In the genomic region with DNA sequence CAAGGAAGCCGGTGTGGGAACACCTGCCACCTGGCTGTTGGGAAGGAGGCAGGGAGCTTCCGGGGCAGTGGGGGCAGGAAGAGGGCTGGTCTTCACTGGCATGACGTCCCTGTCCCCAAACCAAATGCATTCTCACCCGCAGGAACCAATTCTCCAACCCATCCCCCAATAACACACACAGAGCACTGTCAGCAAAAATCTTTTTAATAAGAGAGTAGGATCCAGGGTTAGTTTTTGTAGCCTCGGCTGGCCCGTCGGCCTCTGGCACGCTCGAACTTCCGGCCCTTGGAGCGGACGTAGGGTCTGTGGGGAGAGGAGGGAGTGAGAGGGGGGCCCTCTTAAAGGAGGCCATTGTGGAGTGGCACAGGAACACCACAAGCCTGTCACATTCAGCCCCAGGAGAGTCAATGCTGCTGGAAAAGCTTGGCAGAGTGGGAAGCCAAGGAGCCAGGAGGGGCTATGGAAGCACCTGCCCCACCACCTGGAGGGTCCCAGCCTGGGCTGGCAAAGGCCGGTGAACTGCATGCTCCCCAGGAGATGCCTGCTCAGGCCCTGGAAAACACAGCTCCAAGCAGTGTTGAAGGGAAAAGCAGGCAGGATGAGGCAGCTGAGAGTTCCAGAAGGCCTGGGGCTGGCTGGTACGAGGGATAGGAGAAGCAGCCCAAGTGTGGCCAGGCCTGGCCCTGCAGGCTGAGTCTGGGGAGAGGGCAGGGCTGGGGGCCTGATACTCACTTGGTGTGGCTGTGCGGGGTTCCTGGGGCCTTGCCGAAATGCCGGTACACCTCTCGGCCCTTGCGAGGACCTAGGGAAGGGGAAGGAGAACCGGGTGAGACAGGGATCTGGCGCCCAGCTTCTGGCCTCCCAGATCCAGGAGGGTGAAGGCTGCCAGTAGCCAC, we compare ENCODE assay signal across 11 cellular contexts. TPM values are rescaled to one million over a fixed set of nuclear protein-coding genes. Genes with fewer than 3 reads are reported as not detected.
DNase-seq lines count a peak whose midpoint lies in the region; ATAC-seq and TF ChIP-seq lines count a peak whose summit lies in the region.
"Had no signal": no experiment of that assay in that cellular context is flagged by ENCODE, and none has a peak within 500 bp of the region (broad histone marks: within the 10 kb centered on the region; RNA-seq: fewer than 3 reads in every experiment).

No MANE protein-coding gene starts in this region.

- no peak for DNase-seq in activated T-cell treated with anti-CD3 and anti-CD28 coated beads, Interleukin-2, amount 50 U/mL, for 4 hours
- DNase-seq in activated T-cell treated with anti-CD3 and anti-CD28 coated beads, Interleukin-2, amount 50 U/mL, for 72 hours: no peak
- no peak for DNase-seq in activated T-helper 1 cell treated with anti-CD3 and anti-CD28 coated beads, Interleukin-12 subunit alpha, Interleukin-12 subunit beta, Interleukin-2, Interleukin-4 antibody, amounts not matched to agents 30 ng/mL and 10 ng/mL and 1 ng/mL, durations not matched to agents 14 hours and 24 hours and 36 hours (ENCODE audit: low spot score)
- DNase-seq in transverse colon (no peak), CD1c-positive myeloid dendritic cell (ENCODE audit: extremely low spot score) (no peak), OCI-M1 (lab: John Stamatoyannopoulos, UW) (no peak)
- DNase-seq: uterus had no signal

- ATAC-seq in activated T-cell treated with anti-CD3 and anti-CD28 coated beads, Interleukin-2, amount 50 U/mL, for 4 hours: no peak
- ATAC-seq in activated T-cell treated with anti-CD3 and anti-CD28 coated beads, Interleukin-2, amount 50 U/mL, for 72 hours (replicated peaks in 1 of 2): no peak
- ATAC-seq in HG03432 (IDR thresholded peaks at IDR 0.05; ENCODE audit: unreplicated experiment): no peak

- 45% methylated on average over 19 of the region's 21 CpGs; no CpG with 5 or more reads in 1 of the 2 donors for WGBS in transverse colon (ENCODE audit: low coverage in 1 of 2), 2 donors

- peaks cover 46% of the 10 kb centered on the region for H3K36me3 Mint-ChIP-seq in activated T-cell treated with anti-CD3 and anti-CD28 coated beads, Interleukin-2, amount 50 U/mL, for 4 hours (ENCODE audit: insufficient read depth)
- H3K36me3 Mint-ChIP-seq in activated T-cell treated with anti-CD3 and anti-CD28 coated beads, Interleukin-2, amount 50 U/mL, for 72 hours (ENCODE audit: insufficient read depth in 2 of 2): peaks cover 14 to 27% of the 10 kb centered on the region in 2 donors
- peaks cover 44% of the 10 kb centered on the region for H3K36me3 Mint-ChIP-seq in activated T-helper 1 cell treated with anti-CD3 and anti-CD28 coated beads, Interleukin-12 subunit alpha, Interleukin-12 subunit beta, Interleukin-2, Interleukin-4 antibody, amounts not matched to agents 30 ng/mL and 10 ng/mL and 1 ng/mL, durations not matched to agents 14 hours and 24 hours and 36 hours (ENCODE audit: low read depth)

- H3K4me1 ChIP-seq in transverse colon: peaks cover 24 to 50% (median 48%) of the 10 kb centered on the region in 4 donors

- peaks cover 24% of the 10 kb centered on the region for H3K4me1 Mint-ChIP-seq in activated T-cell treated with anti-CD3 and anti-CD28 coated beads, Interleukin-2, amount 50 U/mL, for 4 hours (ENCODE audit: low read depth)
- peaks cover 39% of the 10 kb centered on the region for H3K4me1 Mint-ChIP-seq in activated T-cell treated with anti-CD3 and anti-CD28 coated beads, Interleukin-2, amount 50 U/mL, for 72 hours (ENCODE audit: low read depth)
- H3K4me1 Mint-ChIP-seq in activated T-helper 1 cell treated with anti-CD3 and anti-CD28 coated beads, Interleukin-12 subunit alpha, Interleukin-12 subunit beta, Interleukin-2, Interleukin-4 antibody, amounts not matched to agents 30 ng/mL and 10 ng/mL and 1 ng/mL, durations not matched to agents 14 hours and 24 hours and 36 hours (ENCODE audit: low read depth): peaks cover 34% of the 10 kb centered on the region

- in situ Hi-C loops in transverse colon (cut with MboI; ENCODE audit: low pct_ligation_motif_present in 1 of 4, low pct_unique_long_range_greater_than_20kb in 1 of 4, low sequenced_read_pairs in 3 of 4): no loop called here

- no peaks in the 10 kb centered on the region for H3K9me3 Mint-ChIP-seq in activated T-cell treated with anti-CD3 and anti-CD28 coated beads, Interleukin-2, amount 50 U/mL, for 4 hours
- no peaks in the 10 kb centered on the region for H3K9me3 Mint-ChIP-seq in activated T-cell treated with anti-CD3 and anti-CD28 coated beads, Interleukin-2, amount 50 U/mL, for 72 hours
- no peaks in the 10 kb centered on the region for H3K9me3 Mint-ChIP-seq in activated T-helper 1 cell treated with anti-CD3 and anti-CD28 coated beads, Interleukin-12 subunit alpha, Interleukin-12 subunit beta, Interleukin-2, Interleukin-4 antibody, amounts not matched to agents 30 ng/mL and 10 ng/mL and 1 ng/mL, durations not matched to agents 14 hours and 24 hours and 36 hours
- H3K9me3 Mint-ChIP-seq: IgD-negative memory B cell had no signal

- no peak for TF ChIP-seq EP300 in transverse colon (IDR thresholded peaks at IDR 0.05; ENCODE audit: low read depth)

- no peak for TF ChIP-seq POLR2A in transverse colon (IDR thresholded peaks at IDR 0.05)

- H3K36me3 ChIP-seq in transverse colon: peaks cover 0 to 19% (median 6%) of the 10 kb centered on the region in 4 donors
- H3K36me3 ChIP-seq: uterus had no signal

- no peak overlapping the region for H3K27ac Mint-ChIP-seq in activated T-cell treated with anti-CD3 and anti-CD28 coated beads, Interleukin-2, amount 50 U/mL, for 72 hours
- peak overlapping the region; percentile 61 for H3K27ac Mint-ChIP-seq in activated T-helper 1 cell treated with anti-CD3 and anti-CD28 coated beads, Interleukin-12 subunit alpha, Interleukin-12 subunit beta, Interleukin-2, Interleukin-4 antibody, amounts not matched to agents 30 ng/mL and 10 ng/mL and 1 ng/mL, durations not matched to agents 14 hours and 24 hours and 36 hours

- no peaks in the 10 kb centered on the region for H3K27me3 ChIP-seq in transverse colon
- H3K27me3 ChIP-seq: uterus had no signal

- H3K27me3 Mint-ChIP-seq in activated T-cell treated with anti-CD3 and anti-CD28 coated beads, Interleukin-2, amount 50 U/mL, for 4 hours (ENCODE audit: low read depth): no peaks in the 10 kb centered on the region
- no peaks in the 10 kb centered on the region for H3K27me3 Mint-ChIP-seq in activated T-cell treated with anti-CD3 and anti-CD28 coated beads, Interleukin-2, amount 50 U/mL, for 72 hours (ENCODE audit: low read depth)
- no peaks in the 10 kb centered on the region for H3K27me3 Mint-ChIP-seq in activated T-helper 1 cell treated with anti-CD3 and anti-CD28 coated beads, Interleukin-12 subunit alpha, Interleukin-12 subunit beta, Interleukin-2, Interleukin-4 antibody, amounts not matched to agents 30 ng/mL and 10 ng/mL and 1 ng/mL, durations not matched to agents 14 hours and 24 hours and 36 hours (ENCODE audit: insufficient read depth)
- H3K27me3 Mint-ChIP-seq: IgD-negative memory B cell had no signal

- intact Hi-C loops in activated T-helper 1 cell treated with anti-CD3 and anti-CD28 coated beads, Interleukin-12 subunit alpha, Interleukin-12 subunit beta, Interleukin-2, Interleukin-4 antibody, amounts not matched to agents 30 ng/mL and 10 ng/mL and 1 ng/mL, durations not matched to agents 14 hours and 24 hours and 36 hours (cut with micrococcal nuclease): no loop called here
- intact Hi-C loops in transverse colon (cut with DNase I; ENCODE audit: low total_unique reads): no loop called here

- H3K4me3 ChIP-seq in iPS-18c (ENCODE audit: insufficient read depth, low read depth, low read length) (peak overlapping the region; percentile 34), transverse colon (peak overlapping the region in 2 of 4 donors; percentile 11 to 33)
- H3K4me3 ChIP-seq: uterus had no signal

- H3K9me3 ChIP-seq in iPS-18c (ENCODE audit: control insufficient read depth, insufficient read depth, low read length) (no peaks in the 10 kb centered on the region), transverse colon (no peaks in the 10 kb centered on the region)
- H3K9me3 ChIP-seq: uterus had no signal

- peak in 2 of 5 experiments; percentile 14 to 44 for TF ChIP-seq CTCF in transverse colon (IDR thresholded peaks at IDR 0.05)

- peak overlapping the region; percentile 90 to 97 (median 94) for H3K27ac ChIP-seq in transverse colon
- H3K27ac ChIP-seq: uterus had no signal

- peak overlapping the region; percentile 97 for H3K4me3 Mint-ChIP-seq in activated T-cell treated with anti-CD3 and anti-CD28 coated beads, Interleukin-2, amount 50 U/mL, for 4 hours
- H3K4me3 Mint-ChIP-seq in activated T-cell treated with anti-CD3 and anti-CD28 coated beads, Interleukin-2, amount 50 U/mL, for 72 hours: peak overlapping the region in 1 of 2 donors; percentile 52
- peak overlapping the region; percentile 99 for H3K4me3 Mint-ChIP-seq in activated T-helper 1 cell treated with anti-CD3 and anti-CD28 coated beads, Interleukin-12 subunit alpha, Interleukin-12 subunit beta, Interleukin-2, Interleukin-4 antibody, amounts not matched to agents 30 ng/mL and 10 ng/mL and 1 ng/mL, durations not matched to agents 14 hours and 24 hours and 36 hours

RNA-seq across cellular contexts. Expression of a gene that starts 0.5 kb away (rescaled TPM):
- total RNA-seq in activated T-cell treated with anti-CD3 and anti-CD28 coated beads, Interleukin-2, amount 50 U/mL, for 4 hours: 10 to 100 TPM; 11.3 to 15.7 (median 13.1) TPM
- 1 to 10 TPM; 7.5 to 8.5 TPM for total RNA-seq in activated T-cell treated with anti-CD3 and anti-CD28 coated beads, Interleukin-2, amount 50 U/mL, for 72 hours
- 7.3 TPM in 2 replicates for total RNA-seq in activated T-helper 1 cell treated with anti-CD3 and anti-CD28 coated beads, Interleukin-12 subunit alpha, Interleukin-12 subunit beta, Interleukin-2, Interleukin-4 antibody, amounts not matched to agents 30 ng/mL and 10 ng/mL and 1 ng/mL, durations not matched to agents 14 hours and 24 hours and 36 hours
- total RNA-seq in transverse colon: 100 to 1,000 TPM in 3 of 4 donors, 10 to 100 TPM in 1; 97.0 to 746 (median 203) TPM

RNA-seq across cellular contexts. Expression of a gene that starts 3.6 kb away (rescaled TPM):
- total RNA-seq in activated T-cell treated with anti-CD3 and anti-CD28 coated beads, Interleukin-2, amount 50 U/mL, for 4 hours: 1,000 to 10,000 TPM; 2,406 to 2,595 (median 2,478) TPM
- 1,000 to 10,000 TPM; 1,953 to 2,080 TPM for total RNA-seq in activated T-cell treated with anti-CD3 and anti-CD28 coated beads, Interleukin-2, amount 50 U/mL, for 72 hours
- 1,774 and 1,780 TPM in 2 replicates for total RNA-seq in activated T-helper 1 cell treated with anti-CD3 and anti-CD28 coated beads, Interleukin-12 subunit alpha, Interleukin-12 subunit beta, Interleukin-2, Interleukin-4 antibody, amounts not matched to agents 30 ng/mL and 10 ng/mL and 1 ng/mL, durations not matched to agents 14 hours and 24 hours and 36 hours
- 1,000 to 10,000 TPM; 1,394 to 2,260 (median 1,686) TPM for total RNA-seq in transverse colon

RNA-seq across cellular contexts. Expression of a gene that starts 3.9 kb away (rescaled TPM):
- total RNA-seq in activated T-cell treated with anti-CD3 and anti-CD28 coated beads, Interleukin-2, amount 50 U/mL, for 4 hours: 10 to 100 TPM; 39.8 to 43.1 (median 40.6) TPM
- 10 to 100 TPM; 26.9 to 27.2 TPM for total RNA-seq in activated T-cell treated with anti-CD3 and anti-CD28 coated beads, Interleukin-2, amount 50 U/mL, for 72 hours
- total RNA-seq in activated T-helper 1 cell treated with anti-CD3 and anti-CD28 coated beads, Interleukin-12 subunit alpha, Interleukin-12 subunit beta, Interleukin-2, Interleukin-4 antibody, amounts not matched to agents 30 ng/mL and 10 ng/mL and 1 ng/mL, durations not matched to agents 14 hours and 24 hours and 36 hours: 40.8 and 44.1 TPM in 2 replicates
- 100 to 1,000 TPM in 1 of 4 donors, 10 to 100 TPM in 3; 41.8 to 185 (median 68.7) TPM for total RNA-seq in transverse colon

RNA-seq across cellular contexts. Expression of a gene that starts 8.9 kb away (rescaled TPM):
- not detected for total RNA-seq in activated T-cell treated with anti-CD3 and anti-CD28 coated beads, Interleukin-2, amount 50 U/mL, for 4 hours
- not detected for total RNA-seq in activated T-cell treated with anti-CD3 and anti-CD28 coated beads, Interleukin-2, amount 50 U/mL, for 72 hours
- not detected in 2 replicates for total RNA-seq in activated T-helper 1 cell treated with anti-CD3 and anti-CD28 coated beads, Interleukin-12 subunit alpha, Interleukin-12 subunit beta, Interleukin-2, Interleukin-4 antibody, amounts not matched to agents 30 ng/mL and 10 ng/mL and 1 ng/mL, durations not matched to agents 14 hours and 24 hours and 36 hours
- total RNA-seq in transverse colon: not detected
- total RNA-seq: osteocyte, uterus had no signal

RNA-seq across cellular contexts. Expression of a gene that starts 21.8 kb away (rescaled TPM):
- 10 to 100 TPM in 2 of 3 donors, 1 to 10 TPM in 1; 6.7 to 12.3 (median 11.2) TPM for total RNA-seq in activated T-cell treated with anti-CD3 and anti-CD28 coated beads, Interleukin-2, amount 50 U/mL, for 4 hours
- total RNA-seq in activated T-cell treated with anti-CD3 and anti-CD28 coated beads, Interleukin-2, amount 50 U/mL, for 72 hours: 10 to 100 TPM in 1 of 2 donors, 1 to 10 TPM in 1; 8.2 to 13.4 TPM
- 8.5 and 9.1 TPM in 2 replicates for total RNA-seq in activated T-helper 1 cell treated with anti-CD3 and anti-CD28 coated beads, Interleukin-12 subunit alpha, Interleukin-12 subunit beta, Interleukin-2, Interleukin-4 antibody, amounts not matched to agents 30 ng/mL and 10 ng/mL and 1 ng/mL, durations not matched to agents 14 hours and 24 hours and 36 hours
- total RNA-seq in transverse colon: 10 to 100 TPM in 3 of 4 donors, 1 to 10 TPM in 1; 8.7 to 13.8 (median 11.6) TPM

Comparison
In these comparisons a context has a peak if more than half of its experiments do, and no peak if none do; other contexts are left out.
1. RNA of a gene that starts 0.5 kb away (total RNA-seq): 97.0 to 746 TPM in transverse colon; 11.3 to 15.7 TPM in activated T-cell treated with anti-CD3 and anti-CD28 coated beads, Interleukin-2, amount 50 U/mL, for 4 hours, 7.5 to 8.5 TPM in activated T-cell treated with anti-CD3 and anti-CD28 coated beads, Interleukin-2, amount 50 U/mL, for 72 hours and 7.3 TPM in activated T-helper 1 cell treated with anti-CD3 and anti-CD28 coated beads, Interleukin-12 subunit alpha, Interleukin-12 subunit beta, Interleukin-2, Interleukin-4 antibody, amounts not matched to agents 30 ng/mL and 10 ng/mL and 1 ng/mL, durations not matched to agents 14 hours and 24 hours and 36 hours; every median in the first group is over 4 times any median in the second.